Comparison of ENCODE assay signal across 8 cellular contexts in genomic region chr10:93445097-93445960, GRCh38. TPM values are rescaled to one million over a fixed set of nuclear protein-coding genes. Genes with fewer than 3 reads are reported as not detected.
DNase-seq lines count a peak whose midpoint lies in the region; ATAC-seq and TF ChIP-seq lines count a peak whose summit lies in the region.

No MANE protein-coding gene starts in this region.

- no peaks in the 10 kb centered on the region for H3K36me3 ChIP-seq in neuronal stem cell (replicated peaks in 1 of 2; ENCODE audit: control insufficient read depth in 2 of 2, insufficient read depth in 2 of 2, low read length in 2 of 2)
- H3K36me3 ChIP-seq in CD8-positive, alpha-beta memory T cell (ENCODE audit: insufficient read depth, low read length), result no peaks in the 10 kb centered on the region

- no peak overlapping the region for H4K8ac ChIP-seq in neuronal stem cell (ENCODE audit: low read depth, low read length)

- no peaks in the 10 kb centered on the region for H3K79me1 ChIP-seq in neuronal stem cell (ENCODE audit: low read depth, low read length)

- no peak overlapping the region for H4K91ac ChIP-seq in neuronal stem cell (ENCODE audit: low read depth, low read length, poor library complexity)

- no peak overlapping the region for H2BK15ac ChIP-seq in neuronal stem cell (ENCODE audit: low read length)

- H2BK12ac ChIP-seq in neuronal stem cell (ENCODE audit: low read length), result no peak overlapping the region

- H3K4me3 ChIP-seq in AG10803 (ENCODE audit: low read length) (no peak overlapping the region), foreskin fibroblast (ENCODE audit: low read depth in 1 of 2, low read length in 2 of 2) (no peak overlapping the region), neuronal stem cell (ENCODE audit: low read length in 2 of 2) (no peak overlapping the region)
- H3K4me3 ChIP-seq in CD8-positive, alpha-beta memory T cell (ENCODE audit: low read length), result no peak overlapping the region

- CTCF ChIA-PET in T-cell (lab: Charles Lee), result interaction anchor here in 1 of 2 donors (0.8 kb wide), 1 partner anchor 37 kb away, joined by 3 read pairs; the partner anchor contains the start of gene MYOF
- CTCF ChIA-PET in CD8-positive, alpha-beta memory T cell (lab: Charles Lee), result interaction anchor here (0.9 kb wide), 1 partner anchor 11 kb away, joined by 3 read pairs; no protein-coding TSS in a partner anchor

- H2BK5ac ChIP-seq in neuronal stem cell (ENCODE audit: low read length), result no peak overlapping the region

- POLR2A ChIA-PET in T-cell (lab: Charles Lee), result interaction anchor here in 1 of 2 donors (0.6 kb wide), 1 partner anchor 662 kb away, joined by 3 read pairs; no protein-coding TSS in a partner anchor
- POLR2A ChIA-PET in CD8-positive, alpha-beta memory T cell (lab: Charles Lee), result no interaction called here

- no peaks in the 10 kb centered on the region for H3K9me3 Mint-ChIP-seq in T-cell
- H3K9me3 Mint-ChIP-seq in CD8-positive, alpha-beta memory T cell, result no peaks in the 10 kb centered on the region

- no peak overlapping the region for H3K27ac Mint-ChIP-seq in T-cell
- peak overlapping the region in 1 of 8 donors; percentile 43 for H3K27ac Mint-ChIP-seq in CD8-positive, alpha-beta memory T cell

- H3K23ac ChIP-seq in neuronal stem cell (ENCODE audit: low read depth, low read length, poor library complexity), result no peak overlapping the region

- peak overlapping the region; percentile 51 for H2AFZ ChIP-seq in neuronal stem cell (ENCODE audit: low read length)

- DNase-seq in AG10803 (ENCODE audit: low read depth) (peak; percentile 99), NCI-H1092 (lab: John Stamatoyannopoulos, UW) (peak; percentile 89), T1000 (lab: John Stamatoyannopoulos, UW) (peak; percentile 92), foreskin fibroblast (peak; percentile 97 to 98), neuronal stem cell (ENCODE audit: low spot score) (peak; percentile 91), GM19238 (ENCODE audit: insufficient read length, low spot score) (no peak), T-cell (no peak)
- DNase-seq in CD8-positive, alpha-beta memory T cell, result no peak

- H3K4ac ChIP-seq in neuronal stem cell (ENCODE audit: low read length), result no peak overlapping the region

- H3K9me3 ChIP-seq in neuronal stem cell (replicated peaks in 1 of 2; ENCODE audit: control insufficient read depth in 2 of 2, insufficient read depth in 1 of 2, low read depth in 1 of 2, low read length in 2 of 2), result no peaks in the 10 kb centered on the region
- H3K9me3 ChIP-seq in CD8-positive, alpha-beta memory T cell (ENCODE audit: low read length), result no peaks in the 10 kb centered on the region

- H3K18ac ChIP-seq in neuronal stem cell (ENCODE audit: low read length), result no peak overlapping the region

- no CpG with 5 or more reads among the region's 8 CpGs for WGBS in neuronal stem cell (ENCODE audit: extremely low coverage in 2 of 2, insufficient read length in 2 of 2, insufficient replicate concordance in 1 of 2), 2 donors

- no peak overlapping the region for H2BK120ac ChIP-seq in neuronal stem cell (ENCODE audit: low read depth, low read length)

- peak overlapping the region; percentile 80 for H3K27ac ChIP-seq in neuronal stem cell (replicated peaks; ENCODE audit: low read length)
- H3K27ac ChIP-seq in CD8-positive, alpha-beta memory T cell (ENCODE audit: low read depth, low read length), result no peak overlapping the region

- no peak overlapping the region for H3K4me2 ChIP-seq in neuronal stem cell (ENCODE audit: insufficient read depth, low read length, poor library complexity, severe bottlenecking)

- no peak overlapping the region for H3K4me3 Mint-ChIP-seq in T-cell
- no peak overlapping the region for H3K4me3 Mint-ChIP-seq in CD8-positive, alpha-beta memory T cell

- H3K36me3 Mint-ChIP-seq in T-cell, result no peaks in the 10 kb centered on the region
- no peaks in the 10 kb centered on the region for H3K36me3 Mint-ChIP-seq in CD8-positive, alpha-beta memory T cell

- H3K27me3 Mint-ChIP-seq in T-cell, result peaks cover 0 to 2% of the 10 kb centered on the region in 2 donors
- no peaks in the 10 kb centered on the region for H3K27me3 Mint-ChIP-seq in CD8-positive, alpha-beta memory T cell

- H3K9ac ChIP-seq in neuronal stem cell (ENCODE audit: low read depth, low read length, poor library complexity), result no peak overlapping the region

- H3K4me1 Mint-ChIP-seq in T-cell, result no peaks in the 10 kb centered on the region
- H3K4me1 Mint-ChIP-seq in CD8-positive, alpha-beta memory T cell, result no peaks in the 10 kb centered on the region

- H3K27me3 ChIP-seq in neuronal stem cell (ENCODE audit: control insufficient read depth in 3 of 3, insufficient read depth in 3 of 3, low read depth in 1 of 3, low read length in 3 of 3), result no peaks in the 10 kb centered on the region
- H3K27me3 ChIP-seq in CD8-positive, alpha-beta memory T cell (ENCODE audit: insufficient read depth, low read length, poor library complexity, severe bottlenecking), result no peaks in the 10 kb centered on the region

- no peak overlapping the region for H3K14ac ChIP-seq in neuronal stem cell (ENCODE audit: low read length)

- H2AK5ac ChIP-seq in neuronal stem cell (ENCODE audit: low read depth, low read length), result no peak overlapping the region

- TF ChIP-seq CTCF in AG10803 (conservative IDR thresholded peaks at IDR 0.05; ENCODE audit: low read length) (no peak), foreskin fibroblast (IDR thresholded peaks at IDR 0.05; ENCODE audit: low read depth, low read length) (no peak)

- ATAC-seq in T-cell (replicated peaks in 1 of 4), result no peak

- peaks cover 10 to 17% of the 10 kb centered on the region in 2 donors for H3K4me1 ChIP-seq in neuronal stem cell (ENCODE audit: control insufficient read depth in 2 of 2, insufficient read depth in 1 of 2, low read depth in 1 of 2, low read length in 2 of 2)
- no peaks in the 10 kb centered on the region for H3K4me1 ChIP-seq in CD8-positive, alpha-beta memory T cell (ENCODE audit: insufficient read depth, low read length)

RNA-seq across cellular contexts. Expression of gene MYOF, which starts 36.8 kb away (rescaled TPM):
- polyA plus RNA-seq in neuronal stem cell (2013, experiment 1 of 2), result 2.9 TPM
- 2.8 TPM for polyA plus RNA-seq in neuronal stem cell (2013, experiment 2 of 2)
- 1 to 10 TPM in 1 of 5 donors, under 1 TPM in 4; 0.65 to 1.1 (median 0.86) TPM for total RNA-seq in T-cell
- 10 to 100 TPM; 57.0 to 62.8 TPM for total RNA-seq in CD8-positive, alpha-beta memory T cell
- not detected for polyA plus RNA-seq in CD8-positive, alpha-beta memory T cell

RNA-seq across cellular contexts. Expression of gene CEP55, which starts 51.1 kb away (rescaled TPM):
- 34.7 TPM for polyA plus RNA-seq in neuronal stem cell (2013, experiment 1 of 2)
- polyA plus RNA-seq in neuronal stem cell (2013, experiment 2 of 2), result 34.1 TPM
- total RNA-seq in T-cell, result under 1 TPM; 0.35 to 0.95 (median 0.49) TPM
- total RNA-seq in CD8-positive, alpha-beta memory T cell, result 10 to 100 TPM; 41.2 to 44.4 TPM
- 0.97 TPM for polyA plus RNA-seq in CD8-positive, alpha-beta memory T cell

Comparison
In these comparisons a context has a peak if more than half of its experiments do, and no peak if none do; other contexts are left out.
1. DNase-seq: peak in AG10803 (single experiment), NCI-H1092 (single experiment), T1000 (single experiment), foreskin fibroblast (2 of 2) and neuronal stem cell (single experiment); none in GM19238 (single experiment), T-cell (0 of 34) and CD8-positive, alpha-beta memory T cell (0 of 5).
2. RNA of gene MYOF, which starts 36.8 kb away (total RNA-seq): 57.0 to 62.8 TPM in CD8-positive, alpha-beta memory T cell; 0.65 to 1.1 TPM in T-cell; every median in the first group is over 10 times any median in the second.
3. RNA of gene CEP55, which starts 51.1 kb away (total RNA-seq): 41.2 to 44.4 TPM in CD8-positive, alpha-beta memory T cell; 0.35 to 0.95 TPM in T-cell; every median in the first group is over 10 times any median in the second.